15 cellular contexts compared by ENCODE assay signal in genomic region chr4:86974481-86975050, GRCh38. TPM values are rescaled to one million over a fixed set of nuclear protein-coding genes. Genes with fewer than 3 reads are reported as not detected.
DNase-seq lines count a peak whose midpoint lies in the region; FAIRE-seq and TF ChIP-seq lines count a peak whose summit lies in the region.
"Had no signal": no experiment of that assay in that cellular context is flagged by ENCODE, and none has a peak within 500 bp of the region (broad histone marks: within the 10 kb centered on the region; RNA-seq: fewer than 3 reads in every experiment).

No MANE protein-coding gene starts in this region.

- H3K4me3 ChIP-seq in BLaER1 (no peak overlapping the region), endothelial cell of umbilical vein (replicated peaks in 1 of 3; ENCODE audit: insufficient read depth in 1 of 3, low read depth in 1 of 3, low read length in 3 of 3) (peak overlapping the region in 1 of 3 experiments; percentile 31), dorsolateral prefrontal cortex (no peak overlapping the region)
- H3K4me3 ChIP-seq: breast epithelium, sigmoid colon had no signal

- no CpG with 5 or more reads among the region's 8 CpGs for WGBS in H9 (ENCODE audit: extremely low coverage, insufficient read length, low lambda C conversion rate)

- no peak overlapping the region for H4K8ac ChIP-seq in H9 (replicated peaks; ENCODE audit: insufficient read length, low read depth, low read length)

- CTCF ChIA-PET in endothelial cell of umbilical vein (lab: Charles Lee) = interaction anchor here (0.9 to 1.2 kb wide), 7 partner anchors 10 to 118 kb away, joined by 3 to 8 read pairs (median 6); partner anchors contain the start of gene AFF1
- CTCF ChIA-PET in activated CD4-positive, alpha-beta memory T cell treated with anti-CD3 and anti-CD28 coated beads, Interleukin-2, amount 10 ng/mL, durations not matched to agents 7 days and 5 days (lab: Charles Lee) = interaction anchor here (0.5 to 0.9 kb wide), 3 partner anchors 23 to 40 kb away, joined by 3 read pairs; partner anchors contain the start of gene AFF1

- H2AFZ ChIP-seq in H9 (ENCODE audit: low read length) (no peak overlapping the region), endothelial cell of umbilical vein (ENCODE audit: low read depth, low read length) (peak overlapping the region; percentile 26)

- H3K4me1 Mint-ChIP-seq in H9 = peaks cover 40 to 50% of the 10 kb centered on the region in 2 experiments
- peaks cover 44% of the 10 kb centered on the region for H3K4me1 Mint-ChIP-seq in activated CD4-positive, alpha-beta memory T cell treated with anti-CD3 and anti-CD28 coated beads, Interleukin-2, amount 10 ng/mL, durations not matched to agents 7 days and 5 days

- no peaks in the 10 kb centered on the region for H3K27me3 Mint-ChIP-seq in H9 (ENCODE audit: low read depth)
- H3K27me3 Mint-ChIP-seq in activated CD4-positive, alpha-beta memory T cell treated with anti-CD3 and anti-CD28 coated beads, Interleukin-2, amount 10 ng/mL, durations not matched to agents 7 days and 5 days = no peaks in the 10 kb centered on the region

- H2AK5ac ChIP-seq in H9 (ENCODE audit: insufficient read length, low read length) = no peak overlapping the region

- peak overlapping the region; percentile 23 for H3K4me2 ChIP-seq in BLaER1
- no peak overlapping the region for H3K4me2 ChIP-seq in H9 (ENCODE audit: insufficient read depth, insufficient read length, low read length)
- peak overlapping the region; percentile 74 for H3K4me2 ChIP-seq in endothelial cell of umbilical vein (ENCODE audit: insufficient read depth, low read length)

- H3K9me3 Mint-ChIP-seq in H9 = no peaks in the 10 kb centered on the region
- no peaks in the 10 kb centered on the region for H3K9me3 Mint-ChIP-seq in activated CD4-positive, alpha-beta memory T cell treated with anti-CD3 and anti-CD28 coated beads, Interleukin-2, amount 10 ng/mL, durations not matched to agents 7 days and 5 days

- H3K36me3 ChIP-seq in BLaER1 (peaks cover 32% of the 10 kb centered on the region), endothelial cell of umbilical vein (ENCODE audit: control insufficient read depth in 2 of 2, extremely low read depth in 1 of 2, insufficient read depth in 2 of 2, low read length in 2 of 2) (no peaks in the 10 kb centered on the region)
- H3K36me3 ChIP-seq: breast epithelium, heart right ventricle, sigmoid colon had no signal

- TF ChIP-seq CTCF in H9 (conservative IDR thresholded peaks at IDR 0.05) (no peak), endothelial cell of umbilical vein (IDR thresholded peaks at IDR 0.05; ENCODE audit: extremely low read depth in 1 of 2, insufficient read depth in 1 of 2, low read depth in 1 of 2, low read length in 2 of 2) (no peak), dorsolateral prefrontal cortex (IDR thresholded peaks at IDR 0.05 in 54 of 56, conservative IDR thresholded peaks at IDR 0.05 in 2 of 56; ENCODE audit: low read depth in 1 of 56, partially characterized antibody in 56 of 56) (no peak)

- BruUV-seq in endothelial cell of umbilical vein (replicated peaks; lab: Mats Ljungman, UMichigan) = TSS peak; percentile 66

- H3K79me1 ChIP-seq in H9 (ENCODE audit: insufficient read depth, low read depth, low read length, poor library complexity, severe bottlenecking) = peaks cover 3% of the 10 kb centered on the region

- dilution Hi-C loops in endothelial cell of umbilical vein (cut with MboI; ENCODE audit: extremely low pct_ligation_motif_present, low sequenced_read_pairs) = no loop called here

- no peak overlapping the region for H4K5ac ChIP-seq in H9 (ENCODE audit: insufficient read length, low read depth, low read length)

- H3K79me2 ChIP-seq in H9 (ENCODE audit: insufficient read depth, low read length) (peaks cover 19% of the 10 kb centered on the region; the same call in 1 of the 2 replicates), endothelial cell of umbilical vein (ENCODE audit: control insufficient read depth, insufficient read depth, low read length) (peaks cover 45% of the 10 kb centered on the region)

- H3K27me3 ChIP-seq in BLaER1 = no peaks in the 10 kb centered on the region
- no peaks in the 10 kb centered on the region for H3K27me3 ChIP-seq in H9 (ENCODE audit: insufficient read depth, low read length)
- no peaks in the 10 kb centered on the region for H3K27me3 ChIP-seq in endothelial cell of umbilical vein (ENCODE audit: control insufficient read depth in 2 of 2, insufficient read depth in 2 of 2, low read length in 2 of 2)
- H3K27me3 ChIP-seq in dorsolateral prefrontal cortex = no peaks in the 10 kb centered on the region
- H3K27me3 ChIP-seq: breast epithelium, heart right ventricle, sigmoid colon had no signal

- FAIRE-seq in endothelial cell of umbilical vein (lab: Jason Lieb, UNC) (peak; percentile 80), RCC 7860 (lab: Jason Lieb, UNC) (no peak)
- FAIRE-seq: GM18507, TTC549 had no signal

- no peak overlapping the region for H3K18ac ChIP-seq in H9 (ENCODE audit: insufficient read length, low read depth, low read length)

- H3K23ac ChIP-seq in H9 (ENCODE audit: insufficient read length, low read depth, low read length) = no peak overlapping the region

- no peak overlapping the region for H2BK15ac ChIP-seq in H9 (ENCODE audit: low read depth, low read length)

- H3K14ac ChIP-seq in H9 (ENCODE audit: insufficient read depth, low read length) = no peak overlapping the region

- H4K20me1 ChIP-seq in BLaER1 (peaks cover 16% of the 10 kb centered on the region), H9 (ENCODE audit: control insufficient read depth, insufficient read depth, insufficient read length) (no peaks in the 10 kb centered on the region), endothelial cell of umbilical vein (replicated peaks; ENCODE audit: control insufficient read depth, extremely low read depth, insufficient read depth, low read length) (no peaks in the 10 kb centered on the region)

- H3K4me1 ChIP-seq in BLaER1 (peaks cover 81% of the 10 kb centered on the region), H9 (ENCODE audit: insufficient read depth, low read length) (peaks cover 10% of the 10 kb centered on the region; the same call in 1 of the 2 replicates), endothelial cell of umbilical vein (ENCODE audit: control insufficient read depth, extremely low read depth, insufficient read depth, low read length) (peaks cover 56% of the 10 kb centered on the region)

- H3K9ac ChIP-seq in BLaER1 (no peak overlapping the region), H9 (ENCODE audit: extremely low read depth, insufficient read length, low read length) (no peak overlapping the region), endothelial cell of umbilical vein (replicated peaks; ENCODE audit: extremely low read depth, insufficient read depth, low read length) (peak overlapping the region; percentile 65)

- no peak for DNase-seq in H9
- DNase-seq in SKM-1 (lab: John Stamatoyannopoulos, UW; ENCODE audit: unreplicated experiment) = peak; percentile 17
- DNase-seq in endothelial cell of umbilical vein (ENCODE audit: low read depth, low spot score) = peak; percentile 64
- no peak for DNase-seq in activated CD4-positive, alpha-beta memory T cell treated with anti-CD3 and anti-CD28 coated beads, Interleukin-2, amount 10 ng/mL, durations not matched to agents 7 days and 5 days
- no peak for DNase-seq in RCC 7860 (ENCODE audit: low spot score)
- DNase-seq in dorsolateral prefrontal cortex = no peak
- DNase-seq in NCI-H1105 (lab: John Stamatoyannopoulos, UW) = no peak
- DNase-seq: C1 segment of cervical spinal cord, GDM1, heart right ventricle, sigmoid colon had no signal

- H4K91ac ChIP-seq in H9 (ENCODE audit: insufficient read length, low read depth, low read length) = no peak overlapping the region

- no peak overlapping the region for H2BK120ac ChIP-seq in H9 (ENCODE audit: low read depth, low read length, poor library complexity, severe bottlenecking)

- intact Hi-C loops in endothelial cell of umbilical vein (cut with micrococcal nuclease) = loop anchor here (1.0 to 2.0 kb wide), 4 partner anchors 32 to 49 kb away; partner anchors contain the start of gene AFF1
- intact Hi-C loops in dorsolateral prefrontal cortex (cut with DNase I) = no loop called here

- no peaks in the 10 kb centered on the region for H3K9me3 ChIP-seq in BLaER1
- no peaks in the 10 kb centered on the region for H3K9me3 ChIP-seq in H9 (ENCODE audit: control insufficient read depth, low read depth, low read length)
- H3K9me3 ChIP-seq in endothelial cell of umbilical vein (replicated peaks; ENCODE audit: control insufficient read depth, insufficient read depth, low read length) = no peaks in the 10 kb centered on the region
- H3K9me3 ChIP-seq: breast epithelium, heart right ventricle, sigmoid colon had no signal

- H3K9me1 ChIP-seq in endothelial cell of umbilical vein (replicated peaks; ENCODE audit: control insufficient read depth, extremely low read depth, insufficient read depth, low read length) = no peaks in the 10 kb centered on the region

- no peak overlapping the region for H3K4me3 Mint-ChIP-seq in H9
- H3K4me3 Mint-ChIP-seq in activated CD4-positive, alpha-beta memory T cell treated with anti-CD3 and anti-CD28 coated beads, Interleukin-2, amount 10 ng/mL, durations not matched to agents 7 days and 5 days = no peak overlapping the region

- H3K56ac ChIP-seq in H9 (ENCODE audit: insufficient read length, low read depth, low read length) = no peak overlapping the region

- H3K36me3 Mint-ChIP-seq in H9 (ENCODE audit: insufficient read depth in 1 of 3, low read depth in 3 of 3) = peaks cover 0 to 4% (median 0%) of the 10 kb centered on the region in 3 experiments; a peak in 4 of 7 replicates
- peaks cover 4% of the 10 kb centered on the region for H3K36me3 Mint-ChIP-seq in activated CD4-positive, alpha-beta memory T cell treated with anti-CD3 and anti-CD28 coated beads, Interleukin-2, amount 10 ng/mL, durations not matched to agents 7 days and 5 days (ENCODE audit: low read depth)

- no peak overlapping the region for H2BK5ac ChIP-seq in H9 (ENCODE audit: insufficient read length, low read length)

- no peak overlapping the region for H3K27ac ChIP-seq in BLaER1
- no peak overlapping the region for H3K27ac ChIP-seq in H9 (ENCODE audit: insufficient read length, low read depth, low read length)
- peak overlapping the region; percentile 79 for H3K27ac ChIP-seq in endothelial cell of umbilical vein (ENCODE audit: insufficient read depth, low read depth, low read length)
- H3K27ac ChIP-seq in dorsolateral prefrontal cortex = no peak overlapping the region
- H3K27ac ChIP-seq: breast epithelium, heart right ventricle, sigmoid colon had no signal

- no peak overlapping the region for H2BK20ac ChIP-seq in H9 (ENCODE audit: low read depth, low read length, poor library complexity, severe bottlenecking)

- no peak overlapping the region for H2BK12ac ChIP-seq in H9 (ENCODE audit: insufficient read length, low read depth, low read length)

- TF ChIP-seq POLR2A in endothelial cell of umbilical vein (IDR thresholded peaks at IDR 0.05; ENCODE audit: low read depth, low read length) = no peak

- no peak overlapping the region for H3T11ph ChIP-seq in H9 (ENCODE audit: low read length)

- POLR2A ChIA-PET in endothelial cell of umbilical vein (lab: Charles Lee) = interaction anchor here (0.6 to 1.5 kb wide), 4 partner anchors 31 to 116 kb away, joined by 3 to 17 read pairs (median 5); partner anchors contain the start of gene AFF1
- POLR2A ChIA-PET in activated CD4-positive, alpha-beta memory T cell treated with anti-CD3 and anti-CD28 coated beads, Interleukin-2, amount 10 ng/mL, durations not matched to agents 7 days and 5 days (lab: Charles Lee) = interaction anchor here (0.9 to 1.8 kb wide), 5 partner anchors 14 to 100 kb away, joined by 3 to 11 read pairs (median 5); partner anchors contain the start of gene AFF1

- H3K27ac Mint-ChIP-seq in H9 = peak overlapping the region; percentile 20 to 36 (median 26); a peak in 4 of 7 replicates
- no peak overlapping the region for H3K27ac Mint-ChIP-seq in activated CD4-positive, alpha-beta memory T cell treated with anti-CD3 and anti-CD28 coated beads, Interleukin-2, amount 10 ng/mL, durations not matched to agents 7 days and 5 days

- no peaks in the 10 kb centered on the region for H3K23me2 ChIP-seq in H9 (ENCODE audit: insufficient read length, low read depth, low read length, poor library complexity, severe bottlenecking)

- H3K4ac ChIP-seq in H9 (ENCODE audit: low read depth, low read length) = no peak overlapping the region

RNA-seq across cellular contexts. Expression of gene AFF1, which starts 39.8 kb away (rescaled TPM):
- total RNA-seq in H9 (2021) (68.9 and 74.5 TPM in 2 replicates), endothelial cell of umbilical vein (80.7 and 106 TPM in 2 replicates), dorsolateral prefrontal cortex (10 to 100 TPM; 37.6 to 89.2 (median 55.4) TPM)
- 18.6 and 26.2 TPM in 2 replicates for polyA plus RNA-seq in endothelial cell of umbilical vein
- 29.9 and 34.0 TPM in 2 replicates for polyA plus RNA-seq in endothelial cell of umbilical vein (2011; cell fraction: cytosol; rRNA removed)
- 74.4 and 112 TPM in 2 replicates for polyA plus RNA-seq in endothelial cell of umbilical vein (2011; cell fraction: nucleus; rRNA removed)
- 31.7 and 34.1 TPM in 2 replicates for polyA plus RNA-seq in endothelial cell of umbilical vein (2012)
- 94.9 and 108 TPM in 2 replicates for polyA minus RNA-seq in endothelial cell of umbilical vein
- 24.1 TPM for polyA minus RNA-seq in endothelial cell of umbilical vein (2011; cell fraction: cytosol; rRNA and poly(A)+ RNA removed)
- 154 and 179 TPM in 2 replicates for polyA minus RNA-seq in endothelial cell of umbilical vein (2011; cell fraction: nucleus; rRNA and poly(A)+ RNA removed)
- 10 to 100 TPM; 68.8 to 72.0 TPM for total RNA-seq in activated CD4-positive, alpha-beta memory T cell treated with anti-CD3 and anti-CD28 coated beads, Interleukin-2, amount 10 ng/mL, durations not matched to agents 7 days and 5 days

Comparison
In these comparisons a context has a peak if more than half of its experiments do, and no peak if none do; other contexts are left out.
1. DNase-seq: peak in SKM-1 (single experiment) and endothelial cell of umbilical vein (single experiment); none in H9 (single experiment), activated CD4-positive, alpha-beta memory T cell treated with anti-CD3 and anti-CD28 coated beads, Interleukin-2, amount 10 ng/mL, durations not matched to agents 7 days and 5 days (single experiment), RCC 7860 (single experiment), dorsolateral prefrontal cortex (0 of 10) and NCI-H1105 (single experiment).